ENCODE assay signal across 8 cellular contexts in the genomic region with DNA sequence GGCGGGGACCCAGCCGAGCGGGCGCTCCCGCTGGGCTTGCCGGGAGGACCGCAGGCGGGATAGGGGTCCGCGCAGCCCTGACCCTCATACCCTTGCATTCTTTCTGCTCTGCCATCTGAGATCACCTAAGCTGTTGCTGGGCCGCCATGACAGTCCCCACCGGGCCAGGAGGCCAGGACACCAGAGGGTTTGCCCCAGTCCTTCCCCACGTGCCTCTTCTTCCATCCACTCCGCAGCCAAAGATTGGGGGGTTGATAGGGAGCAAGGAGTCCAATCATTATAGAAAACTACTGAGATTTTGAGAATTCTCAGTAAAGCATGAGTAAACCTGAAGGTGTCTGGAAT. TPM values are rescaled to one million over a fixed set of nuclear protein-coding genes. Genes with fewer than 3 reads are reported as not detected.
DNase-seq lines count a peak whose midpoint lies in the region; ATAC-seq and TF ChIP-seq lines count a peak whose summit lies in the region.

No MANE protein-coding gene starts in this region.

- no peaks in the 10 kb centered on the region for H3K9me3 ChIP-seq in HAP-1
- H3K9me3 ChIP-seq in RWPE2 (ENCODE audit: severe bottlenecking), result no peaks in the 10 kb centered on the region
- H3K9me3 ChIP-seq in right atrium auricular region, result no peaks in the 10 kb centered on the region

- ATAC-seq in RWPE2 (ENCODE audit: low read depth), result no peak; the same call in none of the 3 replicates

- peak overlapping the region; percentile 32 for H3K4me3 ChIP-seq in HAP-1
- peak overlapping the region; percentile 53 for H3K4me3 ChIP-seq in RWPE2 (ENCODE audit: severe bottlenecking)
- peak overlapping the region; percentile 64 to 71 for H3K4me3 ChIP-seq in right atrium auricular region
- peak overlapping the region; percentile 73 for H3K4me3 ChIP-seq in skeletal muscle cell (ENCODE audit: low read depth, low read length)

- peaks cover 4% of the 10 kb centered on the region; the same call in 1 of the 2 replicates for H3K4me1 ChIP-seq in HAP-1
- H3K4me1 ChIP-seq in RWPE2 (ENCODE audit: insufficient read depth, poor library complexity, severe bottlenecking), result peaks cover 8% of the 10 kb centered on the region
- H3K4me1 ChIP-seq in right atrium auricular region, result peaks cover 0 to 10% of the 10 kb centered on the region in 2 donors

- H3K36me3 ChIP-seq in HAP-1 (replicated peaks) (no peaks in the 10 kb centered on the region; the same call in 1 of the 2 replicates), RWPE2 (ENCODE audit: low read depth) (no peaks in the 10 kb centered on the region), right atrium auricular region (no peaks in the 10 kb centered on the region)

- TF ChIP-seq CTCF in RWPE2 (IDR thresholded peaks at IDR 0.05; ENCODE audit: poor library complexity, severe bottlenecking) (no peak), right atrium auricular region (IDR thresholded peaks at IDR 0.05) (no peak)

- H3K27me3 ChIP-seq in HAP-1 (ENCODE audit: low read depth) (no peaks in the 10 kb centered on the region), RWPE2 (ENCODE audit: insufficient read depth, poor library complexity, severe bottlenecking) (no peaks in the 10 kb centered on the region), right atrium auricular region (no peaks in the 10 kb centered on the region)

- peak overlapping the region; percentile 6 for H3K27ac ChIP-seq in RWPE2 (ENCODE audit: poor library complexity, severe bottlenecking)
- H3K27ac ChIP-seq in right atrium auricular region, result peak overlapping the region; percentile 64 to 73

- DNase-seq in HAP-1 (ENCODE audit: low spot score in 2 of 2), result peak in 1 of 2 experiments; percentile 33
- DNase-seq in RWPE2 (ENCODE audit: low spot score), result no peak
- DNase-seq in right atrium auricular region (ENCODE audit: low spot score), result no peak
- DNase-seq in skeletal muscle cell (ENCODE audit: low read depth), result no peak
- DNase-seq in activated CD4-positive, CD25-positive, alpha-beta regulatory T cell treated with anti-CD3 and anti-CD28 coated beads, Interleukin-2, amount 50 U/mL, for 72 hours, result no peak
- no peak for DNase-seq in UCSD-AML1 (lab: John Stamatoyannopoulos, UW; ENCODE audit: unreplicated experiment)
- no peak for DNase-seq in Ammon's horn (ENCODE audit: low spot score)
- DNase-seq in NCI-H69 (lab: John Stamatoyannopoulos, UW), result no peak

- in situ Hi-C loops in HAP-1 (cut with MboI; ENCODE audit: low sequenced_read_pairs), result no loop called here

RNA-seq across cellular contexts. Expression of a gene that starts 0.5 kb away (rescaled TPM):
- 10 to 100 TPM in 1 of 2 donors, 1 to 10 TPM in 1; 4.4 to 15.5 TPM for total RNA-seq in right atrium auricular region
